10 cellular contexts compared by ENCODE assay signal in the genomic region with DNA sequence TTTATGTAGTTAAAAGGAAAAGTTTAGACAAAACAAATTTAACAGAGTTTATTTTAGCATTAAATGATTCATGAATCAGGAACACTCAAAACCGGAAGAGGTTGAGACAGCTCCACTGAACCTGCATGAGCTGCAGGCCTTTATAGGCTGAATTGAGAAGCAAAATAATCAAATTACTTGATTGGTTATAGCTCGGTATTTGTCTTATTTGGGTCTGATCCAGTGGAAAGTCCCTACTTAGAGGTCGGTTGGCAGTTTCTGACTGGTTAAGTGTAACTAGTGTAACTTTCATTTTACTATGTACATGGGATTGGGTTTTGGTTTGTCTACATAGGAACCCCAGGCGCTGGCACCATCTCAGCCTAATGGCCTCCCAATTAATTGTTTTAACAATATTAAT.
DNase-seq lines count a peak whose midpoint lies in the region; ATAC-seq, FAIRE-seq and TF ChIP-seq lines count a peak whose summit lies in the region.
"Had no signal": no experiment of that assay in that cellular context is flagged by ENCODE, and none has a peak within 500 bp of the region (broad histone marks: within the 10 kb centered on the region; RNA-seq: fewer than 3 reads in every experiment).

No MANE protein-coding gene starts in this region.

- peaks cover 21% of the 10 kb centered on the region for H3K4me1 ChIP-seq in MM.1S (ENCODE audit: low read length)
- H3K4me1 ChIP-seq: SJCRH30 had no signal

- no peaks in the 10 kb centered on the region for H3K9me2 ChIP-seq in MM.1S (replicated peaks; ENCODE audit: insufficient read depth, low read length)

- H3K9ac ChIP-seq in MM.1S (ENCODE audit: low read length) = peak overlapping the region; percentile 29; the same call in 1 of the 2 replicates

- H3K27ac ChIP-seq in MM.1S (ENCODE audit: low read length) = peak overlapping the region; percentile 30; the same call in 1 of the 2 replicates
- H3K27ac ChIP-seq: SJCRH30 had no signal

- no peaks in the 10 kb centered on the region for H3K9me3 ChIP-seq in MM.1S (replicated peaks; ENCODE audit: insufficient read depth, low read length)
- H3K9me3 ChIP-seq: SJCRH30 had no signal

- FAIRE-seq in GM12892 (lab: Jason Lieb, UNC) = peak; percentile 38

- no peaks in the 10 kb centered on the region for H3K36me3 ChIP-seq in MM.1S (replicated peaks; ENCODE audit: insufficient read depth, low read length)
- H3K36me3 ChIP-seq: SJCRH30 had no signal

- peak overlapping the region; percentile 83 for H2AFZ ChIP-seq in MM.1S (ENCODE audit: low read length)

- DNase-seq in GM12892 (ENCODE audit: insufficient read length) (no peak), MM.1S (peak; percentile 32), lung microvascular endothelial cell (ENCODE audit: low read depth in 2 of 2) (peak; percentile 0 to 54), NCI-H146 (lab: John Stamatoyannopoulos, UW) (no peak), mucosa of gallbladder (ENCODE audit: low spot score) (no peak), activated T-cell treated with anti-CD3 and anti-CD28 coated beads for 4 hours (no peak)
- DNase-seq in activated naive CD4-positive, alpha-beta T cell treated with anti-CD3 and anti-CD28 coated beads, Interleukin-2, amount 50 U/mL, for 16 hours = no peak
- DNase-seq: activated naive CD4-positive, alpha-beta T cell treated with Interleukin-2 at 50 U/mL for 16 hours; SJCRH30 had no signal

- peak overlapping the region; percentile 19; the same call in 1 of the 2 replicates for H3K4me3 ChIP-seq in MM.1S (ENCODE audit: low read length)
- H3K4me3 ChIP-seq: SJCRH30 had no signal

- no peaks in the 10 kb centered on the region for H3K79me2 ChIP-seq in MM.1S (ENCODE audit: low read length)

- peak overlapping the region; percentile 69 for H3K4me2 ChIP-seq in MM.1S (ENCODE audit: low read depth, low read length)

- TF ChIP-seq POLR2A in GM12892 (IDR thresholded peaks at IDR 0.05; ENCODE audit: low read depth, low read length) = no peak

- peaks cover 10% of the 10 kb centered on the region for H3F3A ChIP-seq in MM.1S (ENCODE audit: insufficient read depth, low read length)

- no peak for TF ChIP-seq CTCF in MM.1S (IDR thresholded peaks at IDR 0.05; ENCODE audit: low read length)

- no peaks in the 10 kb centered on the region for H3K27me3 ChIP-seq in MM.1S (replicated peaks; ENCODE audit: insufficient read depth, low read length)

- no peaks in the 10 kb centered on the region for H4K20me1 ChIP-seq in MM.1S (ENCODE audit: insufficient read depth, low read length)

- peak; percentile 44 for ATAC-seq in GM21576 (IDR thresholded peaks at IDR 0.05; ENCODE audit: unreplicated experiment)

Comparison
In these comparisons a context has a peak if more than half of its experiments do, and no peak if none do; other contexts are left out.
1. DNase-seq: peak in MM.1S (single experiment) and lung microvascular endothelial cell (2 of 2); none in GM12892 (single experiment), activated naive CD4-positive, alpha-beta T cell treated with anti-CD3 and anti-CD28 coated beads, Interleukin-2, amount 50 U/mL, for 16 hours (single experiment), NCI-H146 (single experiment), mucosa of gallbladder (single experiment) and activated T-cell treated with anti-CD3 and anti-CD28 coated beads for 4 hours (single experiment).